In the genomic region with DNA sequence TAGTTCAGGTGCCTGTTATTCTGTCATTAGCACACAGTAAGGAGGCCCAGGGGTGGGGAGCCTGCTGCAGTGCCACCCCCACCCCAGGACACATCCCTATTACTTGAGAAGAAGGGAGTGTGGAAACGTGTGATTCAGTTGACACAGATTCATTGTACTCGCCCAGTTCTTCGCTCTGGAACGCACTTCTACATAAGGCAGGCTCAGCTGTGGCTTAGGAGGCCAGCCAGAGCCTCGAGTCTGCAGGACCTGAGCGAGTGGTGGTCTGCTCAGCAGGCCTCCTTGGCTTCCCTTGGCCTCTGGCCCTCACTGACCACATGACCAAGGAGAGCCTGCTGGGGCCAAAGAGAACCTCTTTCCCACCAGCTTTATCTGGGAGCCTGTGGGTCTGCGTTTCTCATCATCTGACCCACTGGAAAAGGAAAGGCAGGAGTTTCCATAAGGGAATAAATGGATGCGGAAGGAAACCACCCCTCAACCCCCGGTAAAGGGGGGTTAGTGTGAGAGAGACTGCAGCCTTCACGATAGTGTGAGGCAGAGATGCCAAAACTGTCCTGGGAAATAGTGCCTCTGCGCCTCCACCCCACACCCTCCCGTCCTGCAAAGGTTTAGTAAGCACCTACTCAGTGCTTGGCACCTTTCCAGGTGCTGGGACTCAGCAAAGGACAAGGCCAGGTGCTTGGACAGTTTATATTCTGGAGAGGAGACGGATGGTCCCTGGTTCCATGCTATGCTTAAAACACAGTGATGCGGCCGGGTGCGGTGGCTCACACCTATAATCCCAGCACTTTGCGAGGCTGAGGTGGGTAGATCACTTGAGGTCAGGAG, we compare ENCODE assay signal across 1 cellular context.
TF ChIP-seq lines count a peak whose summit lies in the region.

No MANE protein-coding gene starts in this region.

TF ChIP-seq in GM12878, 131 proteins besides CTCF, POLR2A, EP300 and RAD21:
- TF ChIP-seq SMARCA5 (IDR thresholded peaks at IDR 0.05): no peak
- TF ChIP-seq LARP7 (IDR thresholded peaks at IDR 0.05): peak; percentile 30
